ENCODE assay signal across 8 cellular contexts in genomic region chr1:23452011-23452411, GRCh38. TPM values are rescaled to one million over a fixed set of nuclear protein-coding genes. Genes with fewer than 3 reads are reported as not detected.
DNase-seq lines count a peak whose midpoint lies in the region; ATAC-seq and TF ChIP-seq lines count a peak whose summit lies in the region.

No MANE protein-coding gene starts in this region.

- H3K27me3 ChIP-seq in right atrium auricular region (no peaks in the 10 kb centered on the region), upper lobe of left lung (no peaks in the 10 kb centered on the region), ovary (no peaks in the 10 kb centered on the region)

- peak overlapping the region; percentile 7 for H3K27ac Mint-ChIP-seq in activated CD4-positive, alpha-beta T cell treated with anti-CD3 and anti-CD28 coated beads, Interleukin-2, amount 10 ng/mL, durations not matched to agents 7 days and 5 days

- no peaks in the 10 kb centered on the region for H3K9me3 ChIP-seq in right atrium auricular region
- no peaks in the 10 kb centered on the region for H3K9me3 ChIP-seq in upper lobe of left lung
- no peaks in the 10 kb centered on the region for H3K9me3 ChIP-seq in ovary

- DNase-seq in A172 (ENCODE audit: low spot score) (peak; percentile 43), HT-29 (ENCODE audit: low spot score) (peak; percentile 98), right atrium auricular region (ENCODE audit: low spot score) (no peak), upper lobe of left lung (peak in 1 of 2 donors; percentile 91), ovary (no peak), AG20443 (ENCODE audit: low spot score) (no peak)
- DNase-seq in activated CD4-positive, alpha-beta T cell treated with anti-CD3 and anti-CD28 coated beads, Interleukin-2, amount 10 ng/mL, durations not matched to agents 7 days and 5 days: peak; percentile 35

- ATAC-seq in upper lobe of left lung (ENCODE audit: low FRiP score in 2 of 2): peak; percentile 65 to 91
- ATAC-seq in HG03175 (IDR thresholded peaks at IDR 0.05; ENCODE audit: unreplicated experiment): no peak

- POLR2A ChIA-PET in activated CD4-positive, alpha-beta T cell treated with anti-CD3 and anti-CD28 coated beads, Interleukin-2, amount 10 ng/mL, durations not matched to agents 7 days and 5 days (lab: Charles Lee): no interaction called here

- H3K36me3 ChIP-seq in right atrium auricular region: peaks cover 36% of the 10 kb centered on the region
- H3K36me3 ChIP-seq in upper lobe of left lung: peaks cover 0 to 21% (median 0%) of the 10 kb centered on the region in 4 donors
- no peaks in the 10 kb centered on the region for H3K36me3 ChIP-seq in ovary

- peak in 1 of 4 donors; percentile 56 for TF ChIP-seq POLR2A in upper lobe of left lung (IDR thresholded peaks at IDR 0.05)
- TF ChIP-seq POLR2A in ovary (IDR thresholded peaks at IDR 0.05): no peak

- peak in 1 of 4 donors; percentile 86 for TF ChIP-seq EP300 in upper lobe of left lung (IDR thresholded peaks at IDR 0.05)
- TF ChIP-seq EP300 in ovary (IDR thresholded peaks at IDR 0.05): no peak

- 0 to 37% methylated on average over 1 to 4 of the region's 5 CpGs for WGBS in upper lobe of left lung, 2 donors
- 73 to 76% (median 75%) methylated on average over 5 of the region's 5 CpGs for WGBS in ovary, 3 donors

- peak overlapping the region; percentile 7 to 38 for H3K27ac ChIP-seq in right atrium auricular region
- H3K27ac ChIP-seq in upper lobe of left lung: peak overlapping the region in 3 of 4 donors; percentile 54 to 87 (median 76)
- H3K27ac ChIP-seq in ovary: no peak overlapping the region

- peaks cover 8% of the 10 kb centered on the region for H3K27me3 Mint-ChIP-seq in activated CD4-positive, alpha-beta T cell treated with anti-CD3 and anti-CD28 coated beads, Interleukin-2, amount 10 ng/mL, durations not matched to agents 7 days and 5 days

- H3K4me1 ChIP-seq in right atrium auricular region: peaks cover 0 to 33% of the 10 kb centered on the region in 2 donors
- H3K4me1 ChIP-seq in upper lobe of left lung: peaks cover 7 to 42% (median 28%) of the 10 kb centered on the region in 4 donors
- H3K4me1 ChIP-seq in ovary (ENCODE audit: insufficient read depth): peaks cover 7% of the 10 kb centered on the region

- no peak overlapping the region for H3K4me3 Mint-ChIP-seq in activated CD4-positive, alpha-beta T cell treated with anti-CD3 and anti-CD28 coated beads, Interleukin-2, amount 10 ng/mL, durations not matched to agents 7 days and 5 days

- H3K9me3 Mint-ChIP-seq in activated CD4-positive, alpha-beta T cell treated with anti-CD3 and anti-CD28 coated beads, Interleukin-2, amount 10 ng/mL, durations not matched to agents 7 days and 5 days: no peaks in the 10 kb centered on the region

- H3K4me3 ChIP-seq in right atrium auricular region (no peak overlapping the region), upper lobe of left lung (no peak overlapping the region), ovary (no peak overlapping the region)

- TF ChIP-seq CTCF in right atrium auricular region (IDR thresholded peaks at IDR 0.05) (no peak), upper lobe of left lung (IDR thresholded peaks at IDR 0.05) (no peak), ovary (IDR thresholded peaks at IDR 0.05) (no peak)

- no peaks in the 10 kb centered on the region for H3K36me3 Mint-ChIP-seq in activated CD4-positive, alpha-beta T cell treated with anti-CD3 and anti-CD28 coated beads, Interleukin-2, amount 10 ng/mL, durations not matched to agents 7 days and 5 days (ENCODE audit: low read depth)

- intact Hi-C loops in ovary (cut with DNase I): no loop called here

- peaks cover 26% of the 10 kb centered on the region for H3K4me1 Mint-ChIP-seq in activated CD4-positive, alpha-beta T cell treated with anti-CD3 and anti-CD28 coated beads, Interleukin-2, amount 10 ng/mL, durations not matched to agents 7 days and 5 days

- CTCF ChIA-PET in activated CD4-positive, alpha-beta T cell treated with anti-CD3 and anti-CD28 coated beads, Interleukin-2, amount 10 ng/mL, durations not matched to agents 7 days and 5 days (lab: Charles Lee): interaction anchor here (1.5 kb wide), 1 partner anchor 175 kb away, joined by 5 read pairs; no protein-coding TSS in a partner anchor

RNA-seq across cellular contexts. Expression of gene TCEA3, which starts 27.5 kb away (rescaled TPM):
- 0.89 TPM in 1 of 2 replicates, not detected in the other for total RNA-seq in A172 (2014; rRNA removed; shearing (Covaris generic))
- total RNA-seq in HT-29 (2014; rRNA removed; shearing (Covaris generic)): 2.1 and 2.3 TPM in 2 replicates
- total RNA-seq in activated CD4-positive, alpha-beta T cell treated with anti-CD3 and anti-CD28 coated beads, Interleukin-2, amount 10 ng/mL, durations not matched to agents 7 days and 5 days: 10 to 100 TPM; 18.3 to 19.5 TPM
- total RNA-seq in right atrium auricular region: 10 to 100 TPM; 24.4 to 40.1 TPM
- total RNA-seq in upper lobe of left lung: 100 to 1,000 TPM in 1 of 6 donors, 10 to 100 TPM in 5; 32.5 to 141 (median 42.9) TPM
- total RNA-seq in ovary: 100 to 1,000 TPM in 3 of 7 donors, 10 to 100 TPM in 4; 42.0 to 153 (median 79.7) TPM
- polyA plus RNA-seq in ovary: 10 to 100 TPM; 72.5 to 73.8 TPM

RNA-seq across cellular contexts. Expression of gene ASAP3, which starts 32.0 kb away (rescaled TPM):
- total RNA-seq in A172 (2014; rRNA removed; shearing (Covaris generic)): 19.7 and 19.9 TPM in 2 replicates
- total RNA-seq in HT-29 (2014; rRNA removed; shearing (Covaris generic)): 3.1 and 4.3 TPM in 2 replicates
- under 1 TPM; 0.25 to 0.52 TPM for total RNA-seq in activated CD4-positive, alpha-beta T cell treated with anti-CD3 and anti-CD28 coated beads, Interleukin-2, amount 10 ng/mL, durations not matched to agents 7 days and 5 days
- total RNA-seq in right atrium auricular region: 10 to 100 TPM; 38.6 to 47.2 TPM
- total RNA-seq in upper lobe of left lung: 10 to 100 TPM; 29.5 to 47.2 (median 41.8) TPM
- 100 to 1,000 TPM in 3 of 7 donors, 10 to 100 TPM in 4; 37.3 to 147 (median 98.7) TPM for total RNA-seq in ovary
- polyA plus RNA-seq in ovary: 10 to 100 TPM; 44.1 to 68.2 TPM

Comparison
In these comparisons a context has a peak if more than half of its experiments do, and no peak if none do; other contexts are left out.
1. DNase-seq: peak in A172 (single experiment), HT-29 (single experiment) and activated CD4-positive, alpha-beta T cell treated with anti-CD3 and anti-CD28 coated beads, Interleukin-2, amount 10 ng/mL, durations not matched to agents 7 days and 5 days (single experiment); none in right atrium auricular region (single experiment), ovary (0 of 5) and AG20443 (single experiment).
2. H3K27ac ChIP-seq: peak in right atrium auricular region (2 of 2) and upper lobe of left lung (3 of 4); none in ovary (0 of 2).